18 cellular contexts compared by ENCODE assay signal in genomic region chr3:40192628-40193027, GRCh38.
DNase-seq lines count a peak whose midpoint lies in the region; ATAC-seq, FAIRE-seq and TF ChIP-seq lines count a peak whose summit lies in the region.
"Had no signal": no experiment of that assay in that cellular context is flagged by ENCODE, and none has a peak within 500 bp of the region (broad histone marks: within the 10 kb centered on the region; RNA-seq: fewer than 3 reads in every experiment).

No MANE protein-coding gene starts in this region.

- H4K20me1 ChIP-seq in neural progenitor cell (ENCODE audit: low read depth), result peaks cover 4% of the 10 kb centered on the region

- 83% methylated on average over 3 of the region's 3 CpGs; no CpG with 5 or more reads in 1 of the 2 experiments for WGBS in endodermal cell (ENCODE audit: insufficient coverage in 1 of 2, insufficient read length in 1 of 2), 2 experiments

- H3K9me3 ChIP-seq in endodermal cell (ENCODE audit: control insufficient read depth, low read length) (no peaks in the 10 kb centered on the region), neural progenitor cell (ENCODE audit: low read depth) (no peaks in the 10 kb centered on the region)
- H3K9me3 ChIP-seq: Caco-2, SK-N-SH had no signal

- no peak overlapping the region for H3K4me3 ChIP-seq in endodermal cell (ENCODE audit: low read length)
- H3K4me3 ChIP-seq in neural progenitor cell, result no peak overlapping the region

- no peak for DNase-seq in H54 (ENCODE audit: insufficient read length, low spot score)
- peak; percentile 7 for DNase-seq in RPMI8226
- peak; percentile 72 for DNase-seq in endodermal cell
- peak; percentile 45 for DNase-seq in neural progenitor cell (ENCODE audit: low spot score)
- no peak for DNase-seq in activated CD8-positive, alpha-beta memory T cell treated with anti-CD3 and anti-CD28 coated beads, Interleukin-2, amount 50 U/mL, for 4 hours
- no peak for DNase-seq in NCI-H128 (lab: John Stamatoyannopoulos, UW; ENCODE audit: unreplicated experiment)
- no peak for DNase-seq in NCI-H2171 treated with DMSO at 0.1 percent for 48 hours (lab: John Stamatoyannopoulos, UW)
- DNase-seq: NCI-H1417 treated with DMSO at 0.1 percent for 48 hours, NCI-H2171, NCI-H510A, NCI-H774, Right ventricle myocardium superior, SK-N-SH had no signal

- peak overlapping the region; percentile 42 for H3K4me2 ChIP-seq in neural progenitor cell
- H3K4me2 ChIP-seq: SK-N-SH had no signal

- no peak overlapping the region for H3K4me3 Mint-ChIP-seq in endodermal cell
- no peak overlapping the region for H3K4me3 Mint-ChIP-seq in neural progenitor cell
- H3K4me3 Mint-ChIP-seq: B cell; CD4-positive, CD25-positive, alpha-beta regulatory T cell had no signal

- H3K27ac Mint-ChIP-seq in endodermal cell (no peak overlapping the region), neural progenitor cell (no peak overlapping the region)
- H3K27ac Mint-ChIP-seq: B cell; CD4-positive, CD25-positive, alpha-beta regulatory T cell had no signal

- H3K27me3 Mint-ChIP-seq in endodermal cell (ENCODE audit: insufficient read depth) (no peaks in the 10 kb centered on the region), neural progenitor cell (ENCODE audit: insufficient read depth, low read depth) (no peaks in the 10 kb centered on the region)
- H3K27me3 Mint-ChIP-seq: B cell had no signal

- no peak overlapping the region for H3K27ac ChIP-seq in endodermal cell (ENCODE audit: low read depth, low read length)
- H3K27ac ChIP-seq in neural progenitor cell, result no peak overlapping the region
- H3K27ac ChIP-seq: HL-60 had no signal

- no peak for ATAC-seq in SK-N-SH treated with all-trans-retinoic acid at 6 μM for 48 hours

- H3K9ac ChIP-seq in endodermal cell (ENCODE audit: extremely low read depth, low read length, poor library complexity, severe bottlenecking) (no peak overlapping the region), neural progenitor cell (no peak overlapping the region)
- H3K9ac ChIP-seq: SK-N-SH had no signal

- no peaks in the 10 kb centered on the region for H3K36me3 Mint-ChIP-seq in endodermal cell (ENCODE audit: low read depth)
- H3K36me3 Mint-ChIP-seq in neural progenitor cell, result no peaks in the 10 kb centered on the region
- H3K36me3 Mint-ChIP-seq: CD4-positive, CD25-positive, alpha-beta regulatory T cell had no signal

- no peaks in the 10 kb centered on the region for H3K79me2 ChIP-seq in neural progenitor cell (ENCODE audit: low read depth)

- H3K36me3 ChIP-seq in endodermal cell (ENCODE audit: control insufficient read depth, insufficient read depth, low read length) (no peaks in the 10 kb centered on the region), neural progenitor cell (no peaks in the 10 kb centered on the region)

- H3K4me1 Mint-ChIP-seq in endodermal cell (peaks cover 5% of the 10 kb centered on the region), neural progenitor cell (no peaks in the 10 kb centered on the region)
- H3K4me1 Mint-ChIP-seq: B cell; CD4-positive, CD25-positive, alpha-beta regulatory T cell had no signal

- H3K27me3 ChIP-seq in endodermal cell (ENCODE audit: control insufficient read depth, insufficient read depth, low read length, poor library complexity, severe bottlenecking) (no peaks in the 10 kb centered on the region), neural progenitor cell (no peaks in the 10 kb centered on the region)

- no peak overlapping the region for H2AFZ ChIP-seq in neural progenitor cell (replicated peaks)

- H3K9me3 Mint-ChIP-seq in endodermal cell (no peaks in the 10 kb centered on the region), neural progenitor cell (no peaks in the 10 kb centered on the region)
- H3K9me3 Mint-ChIP-seq: CD4-positive, CD25-positive, alpha-beta regulatory T cell had no signal

- no peak for TF ChIP-seq POLR2A in H54 (IDR thresholded peaks at IDR 0.05; ENCODE audit: low read depth, low read length)

- H3K4me1 ChIP-seq in endodermal cell (ENCODE audit: control insufficient read depth, insufficient read depth, low read length), result no peaks in the 10 kb centered on the region
- peaks cover 11% of the 10 kb centered on the region for H3K4me1 ChIP-seq in neural progenitor cell
- H3K4me1 ChIP-seq: Caco-2 had no signal

- TF ChIP-seq CTCF in endodermal cell (conservative IDR thresholded peaks at IDR 0.05) (no peak), neural progenitor cell (IDR thresholded peaks at IDR 0.05) (no peak)

- peak; percentile 33 for FAIRE-seq in H54 (lab: Jason Lieb, UNC)

- H3F3A ChIP-seq in neural progenitor cell (ENCODE audit: low read depth), result no peaks in the 10 kb centered on the region

TF ChIP-seq in SK-N-SH treated with all-trans-retinoic acid at 6 μM for 48 hours, 23 proteins besides CTCF, POLR2A, EP300 and RAD21:
- TF ChIP-seq CSDC2 (CRISPR knock-in tag; IDR thresholded peaks at IDR 0.05) (no peak), ZNF70 (CRISPR knock-in tag; IDR thresholded peaks at IDR 0.05) (no peak), GLIS3 (CRISPR knock-in tag; IDR thresholded peaks at IDR 0.05) (no peak)

Comparison
In these comparisons a context has a peak if more than half of its experiments do, and no peak if none do; other contexts are left out.
1. DNase-seq: peak in RPMI8226 (single experiment), endodermal cell (single experiment) and neural progenitor cell (single experiment); none in H54 (single experiment), activated CD8-positive, alpha-beta memory T cell treated with anti-CD3 and anti-CD28 coated beads, Interleukin-2, amount 50 U/mL, for 4 hours (single experiment), NCI-H128 (single experiment) and NCI-H2171 treated with DMSO at 0.1 percent for 48 hours (single experiment).